ENCODE assay signal across 1 cellular context in genomic region chr7:99099499-99100077, GRCh38.
TF ChIP-seq lines count a peak whose summit lies in the region.

No MANE protein-coding gene starts in this region.

TF ChIP-seq in HepG2, 621 proteins besides CTCF, POLR2A, EP300 and RAD21 (continued from another document):
- TF ChIP-seq ZNF503 (CRISPR knock-in tag; IDR thresholded peaks at IDR 0.05) (0 out of 2 replicates have a peak, but pooled peaks have one; percentile 6), RARG (CRISPR knock-in tag; IDR thresholded peaks at IDR 0.05; ENCODE audit: low read depth) (0 out of 2 replicates have a peak, but pooled peaks have one; percentile 43), HNF1A (IDR thresholded peaks at IDR 0.05; ENCODE audit: low read depth) (no peak), HNF1A (CRISPR knock-in tag; IDR thresholded peaks at IDR 0.05; ENCODE audit: borderline replicate concordance) (0 out of 2 replicates have a peak, but pooled peaks have one; percentile 5), NR0B2 (CRISPR knock-in tag; IDR thresholded peaks at IDR 0.05) (no peak), ZFY (CRISPR knock-in tag; IDR thresholded peaks at IDR 0.05) (0 out of 2 replicates have a peak, but pooled peaks have one; percentile 19), SALL1 (CRISPR knock-in tag; IDR thresholded peaks at IDR 0.05) (peak; percentile 28; the same call in 1 of the 2 replicates), TAF1 (CRISPR knock-in tag; IDR thresholded peaks at IDR 0.05) (0 out of 2 replicates have a peak, but pooled peaks have one; percentile 11), ZNF749 (CRISPR knock-in tag; IDR thresholded peaks at IDR 0.05; ENCODE audit: borderline replicate concordance) (no peak), ZNF878 (CRISPR knock-in tag; IDR thresholded peaks at IDR 0.05) (peak; percentile 12; the same call in 1 of the 2 replicates), ARID2 (CRISPR knock-in tag; IDR thresholded peaks at IDR 0.05; ENCODE audit: borderline replicate concordance) (no peak), ATF3 (CRISPR knock-in tag; IDR thresholded peaks at IDR 0.05) (no peak), NFRKB (IDR thresholded peaks at IDR 0.05) (no peak), ZNF547 (CRISPR knock-in tag; IDR thresholded peaks at IDR 0.05) (0 out of 2 replicates have a peak, but pooled peaks have one; percentile 30), HMGXB4 (CRISPR knock-in tag; IDR thresholded peaks at IDR 0.05; ENCODE audit: borderline replicate concordance in 1 of 2, low read depth in 1 of 2) (0 out of 4 replicates have a peak, but pooled peaks of 1 of the 2 experiments have one; percentile 27), ZNF710 (CRISPR knock-in tag; IDR thresholded peaks at IDR 0.05; ENCODE audit: borderline replicate concordance) (0 out of 2 replicates have a peak, but pooled peaks have one; percentile 52), ZNF564 (CRISPR knock-in tag; IDR thresholded peaks at IDR 0.05) (peak; percentile 97; the same call in 1 of the 2 replicates), TBX2 (CRISPR knock-in tag; IDR thresholded peaks at IDR 0.05; ENCODE audit: borderline replicate concordance) (peak; percentile 27; the same call in 1 of the 2 replicates), ZSCAN25 (CRISPR knock-in tag; IDR thresholded peaks at IDR 0.05) (no peak), CREB1 (IDR thresholded peaks at IDR 0.05) (no peak), CREB1 (CRISPR knock-in tag; IDR thresholded peaks at IDR 0.05) (0 out of 2 replicates have a peak, but pooled peaks have one; percentile 1), ASH2L (IDR thresholded peaks at IDR 0.05; ENCODE audit: insufficient read length, low read depth, low read length) (no peak), ZNF766 (CRISPR knock-in tag; IDR thresholded peaks at IDR 0.05; ENCODE audit: borderline replicate concordance) (peak; percentile 93; the same call in 1 of the 2 replicates), DMAP1 (CRISPR knock-in tag; IDR thresholded peaks at IDR 0.05) (0 out of 2 replicates have a peak, but pooled peaks have one; percentile 35), THRA (CRISPR knock-in tag; IDR thresholded peaks at IDR 0.05; ENCODE audit: borderline replicate concordance) (0 out of 2 replicates have a peak, but pooled peaks have one; percentile 6), ZNF788 (CRISPR knock-in tag; IDR thresholded peaks at IDR 0.05; ENCODE audit: borderline replicate concordance) (no peak)
